Comparison of ENCODE assay signal across 8 cellular contexts in the genomic region with DNA sequence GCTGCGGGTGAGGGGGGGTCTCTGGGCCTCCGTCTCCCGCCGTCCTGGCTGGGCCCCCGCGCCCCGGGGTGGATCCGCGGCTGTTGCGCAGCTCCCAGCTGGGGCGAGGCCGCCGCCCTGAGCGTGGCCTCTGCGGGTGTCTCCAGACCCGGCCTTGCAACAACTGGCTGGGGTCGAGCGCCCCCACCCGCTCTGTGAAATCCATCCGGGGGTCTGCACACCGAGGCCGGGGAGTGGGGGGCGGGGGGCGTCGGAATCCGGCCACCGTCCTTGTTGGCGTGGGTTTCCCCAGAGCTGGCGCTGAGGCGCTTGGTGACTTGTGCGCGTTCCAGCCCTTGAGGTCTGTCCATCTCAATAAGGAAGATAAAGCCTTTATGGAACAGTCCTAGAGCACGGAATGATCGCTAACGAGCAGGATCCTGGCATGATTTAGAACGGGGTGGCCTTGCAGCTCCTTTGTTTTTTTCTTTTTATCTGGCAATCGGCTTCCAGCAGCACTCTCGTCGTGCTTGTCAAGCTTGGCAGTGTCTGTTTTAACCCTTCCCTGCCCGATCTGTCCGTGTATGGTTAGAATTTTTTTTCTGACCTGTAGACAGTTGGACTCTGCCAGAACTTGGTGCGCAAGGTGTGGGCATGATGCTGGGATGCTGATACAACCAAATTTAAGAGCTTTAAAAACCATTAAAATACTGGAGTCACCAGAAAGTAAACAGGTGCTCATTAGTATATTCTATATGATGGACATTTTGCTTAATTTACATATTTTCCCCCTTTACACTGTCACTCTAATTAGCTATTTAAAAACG. TPM values are rescaled to one million over a fixed set of nuclear protein-coding genes. Genes with fewer than 3 reads are reported as not detected.
A peak's percentile ranks its signal among the peaks of the same experiment; 100 is the strongest.
DNase-seq lines count a peak whose midpoint lies in the region; ATAC-seq and TF ChIP-seq lines count a peak whose summit lies in the region.

No MANE protein-coding gene starts in this region.

- in situ Hi-C loops in G401 (cut with HindIII; ENCODE audit: low sequenced_read_pairs), result no loop called here

- DNase-seq in G401 (ENCODE audit: low spot score) (peak; percentile 69), HuH-7.5 (ENCODE audit: low spot score) (peak; percentile 58), SK-N-DZ (ENCODE audit: low spot score) (peak; percentile 86), cardiac fibroblast (ENCODE audit: low read depth in 2 of 2) (peak; percentile 53 to 57), iPS-NIHi7 (ENCODE audit: extremely low spot score) (peak; percentile 42), skeletal muscle cell (ENCODE audit: low read depth) (no peak), SKM-1 (lab: John Stamatoyannopoulos, UW; ENCODE audit: unreplicated experiment) (no peak)

- H3K4me3 ChIP-seq in cardiac fibroblast (replicated peaks in 1 of 2; ENCODE audit: low read depth in 2 of 2, low read length in 2 of 2), result peak overlapping the region; percentile 76 to 95
- peak overlapping the region; percentile 92 for H3K4me3 ChIP-seq in skeletal muscle cell (ENCODE audit: low read depth, low read length)

- no peak for TF ChIP-seq CTCF in cardiac fibroblast (IDR thresholded peaks at IDR 0.05; ENCODE audit: low read depth, low read length)

- peak; percentile 33 for ATAC-seq in GM21576 (IDR thresholded peaks at IDR 0.05; ENCODE audit: unreplicated experiment)

RNA-seq across cellular contexts. Expression of gene DSTN, which starts 0.7 kb away (rescaled TPM):
- total RNA-seq in G401 (2014; rRNA removed; shearing (Covaris generic)), result 305 and 378 TPM in 2 replicates
- polyA plus RNA-seq in SK-N-DZ (2014; cell fraction: cytosol; rRNA removed), result 135 and 162 TPM in 2 replicates
- polyA plus RNA-seq in SK-N-DZ (2014; cell fraction: nucleus; rRNA removed), result 67.2 and 68.3 TPM in 2 replicates

RNA-seq across cellular contexts. Expression of gene BFSP1, which starts 39.4 kb away (rescaled TPM):
- total RNA-seq in G401 (2014; rRNA removed; shearing (Covaris generic)), result 0.98 and 2.3 TPM in 2 replicates
- 0.45 TPM in 1 of 2 replicates, not detected in the other for polyA plus RNA-seq in SK-N-DZ (2014; cell fraction: cytosol; rRNA removed)
- polyA plus RNA-seq in SK-N-DZ (2014; cell fraction: nucleus; rRNA removed), result 0.32 TPM in 1 of 2 replicates, not detected in the other

Comparison
In these comparisons a context has a peak if more than half of its experiments do, and no peak if none do; other contexts are left out.
1. DNase-seq: peak in G401 (single experiment), HuH-7.5 (single experiment), SK-N-DZ (single experiment), cardiac fibroblast (2 of 2) and iPS-NIHi7 (single experiment); none in skeletal muscle cell (single experiment) and SKM-1 (single experiment).